ENCODE assay signal across 16 cellular contexts in genomic region chr7:85104432-85105205, GRCh38.
DNase-seq lines count a peak whose midpoint lies in the region; ATAC-seq and TF ChIP-seq lines count a peak whose summit lies in the region.
"Had no signal": no experiment of that assay in that cellular context is flagged by ENCODE, and none has a peak within 500 bp of the region (broad histone marks: within the 10 kb centered on the region; RNA-seq: fewer than 3 reads in every experiment).

No MANE protein-coding gene starts in this region.

- H3K4me1 Mint-ChIP-seq in mesothelial cell of epicardium, result peaks cover 62% of the 10 kb centered on the region

- peaks cover 11% of the 10 kb centered on the region for H3K36me3 Mint-ChIP-seq in mesothelial cell of epicardium

- H3K27ac ChIP-seq in substantia nigra (ENCODE audit: low read depth, low read length, poor library complexity, severe bottlenecking), result no peak overlapping the region
- H3K27ac ChIP-seq: C4-2B, HL-60, parathyroid adenoma had no signal

- peaks cover 2% of the 10 kb centered on the region for H3K9me3 Mint-ChIP-seq in mesothelial cell of epicardium
- H3K9me3 Mint-ChIP-seq: activated T-helper 1 cell treated with anti-CD3 and anti-CD28 coated beads, Interleukin-12 subunit alpha, Interleukin-12 subunit beta, Interleukin-2, Interleukin-4 antibody, amounts not matched to agents 30 ng/mL and 10 ng/mL and 1 ng/mL, durations not matched to agents 14 hours and 24 hours and 36 hours had no signal

- H3K4me3 ChIP-seq in NB4 (ENCODE audit: low read depth, low read length) (no peak overlapping the region), choroid plexus epithelial cell (ENCODE audit: low read depth, low read length) (no peak overlapping the region)
- H3K4me3 ChIP-seq: ascending aorta had no signal

- H3K4me3 Mint-ChIP-seq in mesothelial cell of epicardium, result no peak overlapping the region
- H3K4me3 Mint-ChIP-seq: activated T-helper 1 cell treated with anti-CD3 and anti-CD28 coated beads, Interleukin-12 subunit alpha, Interleukin-12 subunit beta, Interleukin-2, Interleukin-4 antibody, amounts not matched to agents 30 ng/mL and 10 ng/mL and 1 ng/mL, durations not matched to agents 14 hours and 24 hours and 36 hours had no signal

- TF ChIP-seq POLR2A in NB4 (IDR thresholded peaks at IDR 0.05; ENCODE audit: extremely low read depth, insufficient read length), result no peak

- H3K27ac Mint-ChIP-seq in mesothelial cell of epicardium, result peak overlapping the region; percentile 58
- H3K27ac Mint-ChIP-seq: activated T-helper 1 cell treated with anti-CD3 and anti-CD28 coated beads, Interleukin-12 subunit alpha, Interleukin-12 subunit beta, Interleukin-2, Interleukin-4 antibody, amounts not matched to agents 30 ng/mL and 10 ng/mL and 1 ng/mL, durations not matched to agents 14 hours and 24 hours and 36 hours had no signal

- TF ChIP-seq CTCF in NB4 (IDR thresholded peaks at IDR 0.05; ENCODE audit: low read depth, low read length) (no peak), choroid plexus epithelial cell (conservative IDR thresholded peaks at IDR 0.05; ENCODE audit: low read depth, low read length) (no peak), mesothelial cell of epicardium (IDR thresholded peaks at IDR 0.05; ENCODE audit: unreplicated experiment) (no peak)

- no peaks in the 10 kb centered on the region for H3K27me3 Mint-ChIP-seq in mesothelial cell of epicardium (ENCODE audit: low read depth)

- no peak for ATAC-seq in HG02571 (IDR thresholded peaks at IDR 0.05; ENCODE audit: unreplicated experiment)
- ATAC-seq: activated CD4-positive, CD25-positive, alpha-beta regulatory T cell treated with anti-CD3 and anti-CD28 coated beads, Interleukin-2, amount 50 U/mL, for 24 hours had no signal

- DNase-seq in COLO829 (ENCODE audit: low spot score) (peak; percentile 48), NB4 (ENCODE audit: low read depth) (peak; percentile 66), choroid plexus epithelial cell (ENCODE audit: low read depth) (peak; percentile 39), mesothelial cell of epicardium (ENCODE audit: low spot score in 2 of 2, unreplicated experiment in 2 of 2) (no peak), NCI-H2227 treated with DMSO at 0.1 percent for 48 hours (lab: John Stamatoyannopoulos, UW) (no peak), H4 (ENCODE audit: low spot score) (no peak), substantia nigra (lab: John Stamatoyannopoulos, UW) (no peak)
- DNase-seq: stimulated activated CD4-positive, alpha-beta T cell treated with anti-CD3 and anti-CD28 coated beads, Interleukin-4, amount 100 ng/mL, for 1 hour; stimulated activated naive CD4-positive, alpha-beta T cell treated with Interleukin-2 at 50 U/mL for 16 hours had no signal

Comparison
In these comparisons a context has a peak if more than half of its experiments do, and no peak if none do; other contexts are left out.
1. DNase-seq: peak in COLO829 (single experiment), NB4 (single experiment) and choroid plexus epithelial cell (single experiment); none in mesothelial cell of epicardium (0 of 2), NCI-H2227 treated with DMSO at 0.1 percent for 48 hours (single experiment), H4 (single experiment) and substantia nigra (0 of 49).